ENCODE assay signal across 26 cellular contexts in genomic region chr2:54050445-54050844, GRCh38.
"Had no signal": no experiment of that assay in that cellular context is flagged by ENCODE, and none has a peak within 500 bp of the region (broad histone marks: within the 10 kb centered on the region; RNA-seq: fewer than 3 reads in every experiment).

No MANE protein-coding gene starts in this region.

- H3K4me1 ChIP-seq: esophagus squamous epithelium, gastrocnemius medialis had no signal

- H3K27me3 ChIP-seq: esophagus squamous epithelium, gastrocnemius medialis, heart right ventricle, left lung had no signal

- H3K36me3 ChIP-seq: gastrocnemius medialis, left lung had no signal

- DNase-seq: cortex of kidney; effector CD8-positive, alpha-beta T cell; effector memory CD8-positive, alpha-beta T cell; endodermal cell; erythroblast; esophagus squamous epithelium; foreskin fibroblast; foreskin melanocyte; gastrocnemius medialis; glutamatergic neuron; head of caudate nucleus; heart right ventricle; hippocampal formation; left cardiac atrium; left lung; left ventricle myocardium superior; lower lobe of right lung; mesenchymal stem cell; mucosa of descending colon; naive B cell had no signal

- FAIRE-seq: colon, endometrium, islet of Langerhans, keratinocyte had no signal

- H3K9me3 ChIP-seq: gastrocnemius medialis, lower lobe of right lung had no signal

- H3K27ac ChIP-seq: epithelial cell of prostate, esophagus squamous epithelium, gastrocnemius medialis, heart right ventricle, left lung, lower lobe of right lung had no signal

- H3K4me3 ChIP-seq: esophagus squamous epithelium, gastrocnemius medialis, heart right ventricle, left lung, lower lobe of right lung, mucosa of descending colon had no signal

- ATAC-seq: effector memory CD8-positive, alpha-beta T cell; esophagus mucosa; gastrocnemius medialis; heart right ventricle; left cardiac atrium; left lung; left ventricle myocardium superior; lower lobe of right lung; mucosa of descending colon had no signal
